Comparison of ENCODE assay signal across 9 cellular contexts in genomic region chr1:165581926-165582325, GRCh38. TPM values are rescaled to one million over a fixed set of nuclear protein-coding genes. Genes with fewer than 3 reads are reported as not detected.
"Had no signal": no experiment of that assay in that cellular context is flagged by ENCODE, and none has a peak within 500 bp of the region (broad histone marks: within the 10 kb centered on the region; RNA-seq: fewer than 3 reads in every experiment).

No MANE protein-coding gene starts in this region.

- H3K4me3 ChIP-seq: K562 had no signal

- ATAC-seq: HepG2, K562 had no signal

- DNase-seq: IMR-90, KBM-7, KG1 had no signal

- H3K27ac ChIP-seq: HL-60 had no signal

RNA-seq across cellular contexts. Expression of gene LRRC52, which starts 38.1 kb away (rescaled TPM):
- total RNA-seq: HepG2, HT-29, HT1080, IMR-90, K562 had no signal
- polyA plus RNA-seq: HepG2, IgD-negative memory B cell, IMR-90, K562 had no signal
